In genomic region chr3:59247402-59247841, GRCh38 we compare ENCODE assay signal across 11 cellular contexts.
DNase-seq lines count a peak whose midpoint lies in the region; ATAC-seq and TF ChIP-seq lines count a peak whose summit lies in the region.
"Had no signal": no experiment of that assay in that cellular context is flagged by ENCODE, and none has a peak within 500 bp of the region (broad histone marks: within the 10 kb centered on the region; RNA-seq: fewer than 3 reads in every experiment).

No MANE protein-coding gene starts in this region.

- H3K9me3 Mint-ChIP-seq in activated naive CD4-positive, alpha-beta T cell treated with anti-CD3 and anti-CD28 coated beads, Interleukin-2, amount 10 ng/mL, durations not matched to agents 7 days and 5 days, result peaks cover 2% of the 10 kb centered on the region

- 65% methylated on average over 3 of the region's 3 CpGs for WGBS in mesenchymal stem cell
- WGBS in right lobe of liver (ENCODE audit: insufficient coverage, low coverage, low lambda C conversion rate, missing lambda C conversion rate), result 85% methylated on average over 2 of the region's 3 CpGs

- TF ChIP-seq POLR2A in right lobe of liver (IDR thresholded peaks at IDR 0.05), result no peak

- no peak for TF ChIP-seq CTCF in LNCaP clone FGC (IDR thresholded peaks at IDR 0.05; ENCODE audit: control insufficient read depth, extremely low read depth, insufficient read depth)
- no peak for TF ChIP-seq CTCF in right lobe of liver (IDR thresholded peaks at IDR 0.05)

- no peaks in the 10 kb centered on the region for H3K36me3 ChIP-seq in mesenchymal stem cell (ENCODE audit: control insufficient read depth in 1 of 2, insufficient read depth in 2 of 2, low read depth in 1 of 2, low read length in 2 of 2)
- H3K36me3 ChIP-seq in right lobe of liver, result no peaks in the 10 kb centered on the region

- H3K14ac ChIP-seq in mesenchymal stem cell (ENCODE audit: low read length in 2 of 2), result no peak overlapping the region

- no peak overlapping the region for H3K4me3 ChIP-seq in LNCaP clone FGC (ENCODE audit: low read depth, low read length)
- H3K4me3 ChIP-seq in mesenchymal stem cell (ENCODE audit: insufficient read depth in 1 of 2, low read depth in 1 of 2, low read length in 2 of 2), result no peak overlapping the region
- no peak overlapping the region for H3K4me3 ChIP-seq in right lobe of liver

- H2AFZ ChIP-seq in mesenchymal stem cell (ENCODE audit: low read depth, low read length), result no peak overlapping the region

- no peak overlapping the region for H3K27ac Mint-ChIP-seq in activated naive CD4-positive, alpha-beta T cell treated with anti-CD3 and anti-CD28 coated beads, Interleukin-2, amount 10 ng/mL, durations not matched to agents 7 days and 5 days
- H3K27ac Mint-ChIP-seq: activated naive CD4-positive, alpha-beta T cell treated with anti-CD3 and anti-CD28 coated beads for 36 hours; nephron progenitor cell had no signal

- H3K27me3 ChIP-seq in mesenchymal stem cell (ENCODE audit: control insufficient read depth in 1 of 2, insufficient read depth in 1 of 2, low read length in 2 of 2) (peaks cover 0 to 8% of the 10 kb centered on the region in 2 experiments), right lobe of liver (no peaks in the 10 kb centered on the region)

- no peak overlapping the region for H2BK15ac ChIP-seq in mesenchymal stem cell (ENCODE audit: low read depth, poor library complexity, severe bottlenecking)

- no peaks in the 10 kb centered on the region for H3K36me3 Mint-ChIP-seq in activated naive CD4-positive, alpha-beta T cell treated with anti-CD3 and anti-CD28 coated beads, Interleukin-2, amount 10 ng/mL, durations not matched to agents 7 days and 5 days

- H3K4me1 Mint-ChIP-seq in activated naive CD4-positive, alpha-beta T cell treated with anti-CD3 and anti-CD28 coated beads, Interleukin-2, amount 10 ng/mL, durations not matched to agents 7 days and 5 days, result no peaks in the 10 kb centered on the region

- no peak overlapping the region for H3K23ac ChIP-seq in mesenchymal stem cell (ENCODE audit: low read length in 2 of 2)

- H3K79me1 ChIP-seq in mesenchymal stem cell (replicated peaks; ENCODE audit: low read length, poor library complexity, severe bottlenecking), result no peaks in the 10 kb centered on the region

- peak overlapping the region in 1 of 2 experiments; percentile 16 for H3K18ac ChIP-seq in mesenchymal stem cell (ENCODE audit: low read depth in 1 of 2, low read length in 2 of 2)

- peak overlapping the region; percentile 40 for H4K91ac ChIP-seq in mesenchymal stem cell (ENCODE audit: low read length)

- peak overlapping the region; percentile 22 for H4K8ac ChIP-seq in mesenchymal stem cell (ENCODE audit: low read length)

- DNase-seq in H4 (ENCODE audit: low spot score) (peak; percentile 40), LNCaP clone FGC (ENCODE audit: low read depth) (peak; percentile 66), mesenchymal stem cell (peak; percentile 44), right lobe of liver (no peak), globus pallidus (ENCODE audit: low spot score) (no peak)
- DNase-seq in activated naive CD4-positive, alpha-beta T cell treated with anti-CD3 and anti-CD28 coated beads, Interleukin-2, amount 10 ng/mL, durations not matched to agents 7 days and 5 days, result no peak
- DNase-seq: activated naive CD4-positive, alpha-beta T cell treated with anti-CD3 and anti-CD28 coated beads for 36 hours; nephron progenitor cell; stimulated activated CD4-positive, alpha-beta T cell treated with anti-CD3 and anti-CD28 coated beads, Interleukin-4, amount 100 ng/mL, for 1 hour had no signal

- peak overlapping the region; percentile 53 for H2AK5ac ChIP-seq in mesenchymal stem cell (ENCODE audit: low read length, severe bottlenecking)

- intact Hi-C loops in right lobe of liver (cut with DNase I), result no loop called here

- no peak overlapping the region for H2BK5ac ChIP-seq in mesenchymal stem cell (ENCODE audit: low read depth, low read length, poor library complexity, severe bottlenecking)

- H2BK120ac ChIP-seq in mesenchymal stem cell (ENCODE audit: low read depth, low read length), result no peak overlapping the region

- CTCF ChIA-PET in activated naive CD4-positive, alpha-beta T cell treated with anti-CD3 and anti-CD28 coated beads, Interleukin-2, amount 10 ng/mL, durations not matched to agents 7 days and 5 days (lab: Charles Lee), result no interaction called here

- H3K27ac ChIP-seq in mesenchymal stem cell (ENCODE audit: low read length, poor library complexity, severe bottlenecking) (no peak overlapping the region), right lobe of liver (no peak overlapping the region)

- H3K4me3 Mint-ChIP-seq in activated naive CD4-positive, alpha-beta T cell treated with anti-CD3 and anti-CD28 coated beads, Interleukin-2, amount 10 ng/mL, durations not matched to agents 7 days and 5 days, result no peak overlapping the region
- H3K4me3 Mint-ChIP-seq: activated naive CD4-positive, alpha-beta T cell treated with anti-CD3 and anti-CD28 coated beads for 36 hours; nephron progenitor cell had no signal

- H3K9me3 ChIP-seq in mesenchymal stem cell (ENCODE audit: control insufficient read depth, low read length) (no peaks in the 10 kb centered on the region), right lobe of liver (no peaks in the 10 kb centered on the region)

- peak overlapping the region in 1 of 2 experiments; percentile 9 for H3K4ac ChIP-seq in mesenchymal stem cell (ENCODE audit: low read depth in 1 of 2, low read length in 2 of 2)

- peak overlapping the region; percentile 49 to 71 for H2BK12ac ChIP-seq in mesenchymal stem cell (ENCODE audit: low read length in 2 of 2)

- H3K9ac ChIP-seq in mesenchymal stem cell (ENCODE audit: low read length), result no peak overlapping the region

- H3K27me3 Mint-ChIP-seq in activated naive CD4-positive, alpha-beta T cell treated with anti-CD3 and anti-CD28 coated beads, Interleukin-2, amount 10 ng/mL, durations not matched to agents 7 days and 5 days, result no peaks in the 10 kb centered on the region

- H3K4me2 ChIP-seq in mesenchymal stem cell (ENCODE audit: low read length, poor library complexity, severe bottlenecking), result no peak overlapping the region

- H3K4me1 ChIP-seq in mesenchymal stem cell (ENCODE audit: control insufficient read depth, insufficient read depth, low read depth, low read length), result peaks cover 4% of the 10 kb centered on the region
- H3K4me1 ChIP-seq in right lobe of liver, result no peaks in the 10 kb centered on the region

- ATAC-seq in GM18498 (IDR thresholded peaks at IDR 0.05; ENCODE audit: unreplicated experiment) (peak; percentile 52), right lobe of liver (no peak), HG03025 (IDR thresholded peaks at IDR 0.05; ENCODE audit: low FRiP score, unreplicated experiment) (no peak)

Comparison
In these comparisons a context has a peak if more than half of its experiments do, and no peak if none do; other contexts are left out.
1. DNase-seq: peak in H4 (single experiment), LNCaP clone FGC (single experiment) and mesenchymal stem cell (single experiment); none in right lobe of liver (0 of 3), activated naive CD4-positive, alpha-beta T cell treated with anti-CD3 and anti-CD28 coated beads, Interleukin-2, amount 10 ng/mL, durations not matched to agents 7 days and 5 days (single experiment) and globus pallidus (single experiment).